ENCODE assay signal across 8 cellular contexts in the genomic region with DNA sequence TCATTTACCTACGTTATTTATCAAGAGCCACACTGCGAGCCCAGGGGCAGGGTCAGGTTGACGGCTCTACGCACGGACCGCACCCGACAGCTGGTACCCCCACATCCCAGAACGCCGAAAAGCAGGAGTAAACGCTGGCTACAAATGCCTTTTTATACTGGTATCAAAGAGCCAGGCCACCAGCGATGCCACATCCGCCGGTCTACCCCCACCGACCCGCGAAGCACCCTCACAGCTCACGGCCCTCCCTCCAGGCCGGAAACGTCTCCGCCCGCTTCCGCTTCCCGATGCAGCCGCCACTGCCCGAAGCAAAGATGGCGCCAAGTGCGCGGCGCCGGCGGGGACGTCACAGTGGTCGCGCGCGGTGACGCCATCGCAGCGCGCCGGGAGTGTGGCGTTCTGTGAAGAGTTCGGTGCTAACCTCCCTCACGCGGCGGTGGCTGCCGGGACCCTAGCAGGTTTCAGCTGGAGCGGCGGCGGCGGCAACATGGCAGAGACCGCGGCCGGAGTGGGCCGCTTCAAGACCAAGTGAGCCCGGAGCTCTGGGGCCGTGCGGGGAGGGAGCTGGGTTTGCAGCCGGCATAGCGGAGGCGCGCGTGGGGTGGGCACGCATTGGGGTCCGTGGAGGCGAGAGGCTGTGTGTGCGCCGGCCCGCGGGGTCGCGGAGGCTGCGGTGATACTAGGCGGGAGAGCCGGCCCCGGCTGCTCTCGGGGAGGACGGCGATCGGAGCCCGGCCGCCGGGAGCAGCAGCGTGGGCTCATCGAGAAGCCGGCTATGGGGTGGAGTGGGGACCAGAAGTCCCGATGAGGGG. TPM values are rescaled to one million over a fixed set of nuclear protein-coding genes. Genes with fewer than 3 reads are reported as not detected.
DNase-seq lines count a peak whose midpoint lies in the region; ATAC-seq and TF ChIP-seq lines count a peak whose summit lies in the region.

A gene (plus strand): TSS at position 376 of the 812 bp plus-strand sequence. CDS start 112 bp downstream, at position 488.

- peaks cover 13% of the 10 kb centered on the region for H3K4me1 Mint-ChIP-seq in activated naive CD8-positive, alpha-beta T cell treated with anti-CD3 and anti-CD28 coated beads, Interleukin-2, amount 10 ng/mL, durations not matched to agents 7 days and 5 days

- peaks cover 7% of the 10 kb centered on the region for H3K36me3 Mint-ChIP-seq in activated naive CD8-positive, alpha-beta T cell treated with anti-CD3 and anti-CD28 coated beads, Interleukin-2, amount 10 ng/mL, durations not matched to agents 7 days and 5 days

- H3K9me2 ChIP-seq in SU-DHL-6 (replicated peaks; ENCODE audit: insufficient read depth, low read length): no peaks in the 10 kb centered on the region

- H3K27me3 ChIP-seq in SU-DHL-6 (ENCODE audit: low read length): no peaks in the 10 kb centered on the region
- H3K27me3 ChIP-seq in ovary: no peaks in the 10 kb centered on the region
- H3K27me3 ChIP-seq in thymus (ENCODE audit: control insufficient read depth, insufficient read depth): no peaks in the 10 kb centered on the region

- intact Hi-C loops in head of caudate nucleus (cut with DNase I) (no loop called here), ovary (cut with DNase I) (no loop called here)

- DNase-seq in NCI-H1092 treated with DMSO at 0.1 percent for 48 hours (lab: John Stamatoyannopoulos, UW) (peak; percentile 91), head of caudate nucleus (peak; percentile 81 to 98 (median 94)), ovary (peak; percentile 90 to 96 (median 93))
- DNase-seq in activated naive CD8-positive, alpha-beta T cell treated with anti-CD3 and anti-CD28 coated beads, Interleukin-2, amount 10 ng/mL, durations not matched to agents 7 days and 5 days: peak; percentile 99

- H3K27me3 Mint-ChIP-seq in activated naive CD8-positive, alpha-beta T cell treated with anti-CD3 and anti-CD28 coated beads, Interleukin-2, amount 10 ng/mL, durations not matched to agents 7 days and 5 days: no peaks in the 10 kb centered on the region

- no peaks in the 10 kb centered on the region; the same call in 1 of the 2 replicates for H4K20me1 ChIP-seq in SU-DHL-6 (ENCODE audit: low read depth, low read length)

- peaks cover 22% of the 10 kb centered on the region for H3K79me2 ChIP-seq in SU-DHL-6 (ENCODE audit: insufficient read depth, low read length)

- POLR2A ChIA-PET in activated naive CD8-positive, alpha-beta T cell treated with anti-CD3 and anti-CD28 coated beads, Interleukin-2, amount 10 ng/mL, durations not matched to agents 7 days and 5 days (lab: Charles Lee): interaction anchor here (0.6 to 4.0 kb wide), 17 partner anchors 9 to 503 kb away, joined by 3 to 37 read pairs (median 6); a partner anchor contains a TSS

- H3K4me3 ChIP-seq in SU-DHL-6 (ENCODE audit: insufficient read depth, low read length, poor library complexity, severe bottlenecking) (peak within 1 kb of the TSS; percentile 99), ovary (peak within 1 kb of the TSS; percentile 100), thymus (ENCODE audit: low read length) (peak within 1 kb of the TSS; percentile 80)

- peak within 1 kb of the TSS; percentile 95 for H3K4me2 ChIP-seq in SU-DHL-6 (ENCODE audit: low read depth, low read length, poor library complexity, severe bottlenecking)

- no peaks in the 10 kb centered on the region for H3K9me3 ChIP-seq in SU-DHL-6 (ENCODE audit: insufficient read depth, low read length)
- H3K9me3 ChIP-seq in ovary: no peaks in the 10 kb centered on the region
- H3K9me3 ChIP-seq in thymus (ENCODE audit: control insufficient read depth): no peaks in the 10 kb centered on the region

- peak; percentile 92 for TF ChIP-seq POLR2A in GM10847 (IDR thresholded peaks at IDR 0.05; ENCODE audit: extremely low read depth, insufficient read length)
- TF ChIP-seq POLR2A in ovary (IDR thresholded peaks at IDR 0.05): peak; percentile 95

- H3K36me3 ChIP-seq in SU-DHL-6 (ENCODE audit: low read length) (no peaks in the 10 kb centered on the region), ovary (no peaks in the 10 kb centered on the region), thymus (ENCODE audit: control insufficient read depth, insufficient read depth) (peaks cover 30% of the 10 kb centered on the region)

- peaks cover 10% of the 10 kb centered on the region for H3K4me1 ChIP-seq in ovary (ENCODE audit: insufficient read depth)
- peaks cover 7% of the 10 kb centered on the region for H3K4me1 ChIP-seq in thymus (ENCODE audit: control insufficient read depth, insufficient read depth, low read length)

- H3F3A ChIP-seq in SU-DHL-6 (ENCODE audit: insufficient read depth): peaks cover 5% of the 10 kb centered on the region; the same call in 1 of the 2 replicates

- TF ChIP-seq CTCF in SU-DHL-6 (IDR thresholded peaks at IDR 0.05; ENCODE audit: insufficient read depth, low read length, poor library complexity, severe bottlenecking): no peak
- TF ChIP-seq CTCF in ovary (IDR thresholded peaks at IDR 0.05): peak in 1 of 3 donors; percentile 40

- TF ChIP-seq EP300 in ovary (IDR thresholded peaks at IDR 0.05): no peak

- peak within 1 kb of the TSS; percentile 69 for H3K27ac ChIP-seq in SU-DHL-6 (ENCODE audit: low read depth, low read length)
- peak within 1 kb of the TSS; percentile 63 to 83 for H3K27ac ChIP-seq in ovary
- H3K27ac ChIP-seq in thymus (ENCODE audit: low read depth): peak within 1 kb of the TSS; percentile 84

- peak within 1 kb of the TSS; percentile 83 for H2AFZ ChIP-seq in SU-DHL-6 (ENCODE audit: low read depth, low read length, severe bottlenecking)

- ATAC-seq in HG02610 (IDR thresholded peaks at IDR 0.05; ENCODE audit: unreplicated experiment): peak; percentile 75
- peak; percentile 93 for ATAC-seq in activated naive CD8-positive, alpha-beta T cell treated with anti-CD3 and anti-CD28 coated beads, Interleukin-2, amount 10 ng/mL, durations not matched to agents 7 days and 5 days (ENCODE audit: low read depth)

- H3K9ac ChIP-seq in SU-DHL-6 (ENCODE audit: low read length): peak within 1 kb of the TSS; percentile 99

- H3K27ac Mint-ChIP-seq in activated naive CD8-positive, alpha-beta T cell treated with anti-CD3 and anti-CD28 coated beads, Interleukin-2, amount 10 ng/mL, durations not matched to agents 7 days and 5 days: peak within 1 kb of the TSS; percentile 99

- no peaks in the 10 kb centered on the region for H3K9me3 Mint-ChIP-seq in activated naive CD8-positive, alpha-beta T cell treated with anti-CD3 and anti-CD28 coated beads, Interleukin-2, amount 10 ng/mL, durations not matched to agents 7 days and 5 days

- WGBS in ovary, 3 donors: 0 to 1% (median 0%) methylated on average over 74 to 87 of the region's 87 CpGs
- under 1% methylated on average over 87 of the region's 87 CpGs for WGBS in thymus

- peak within 1 kb of the TSS; percentile 96 for H3K4me3 Mint-ChIP-seq in activated naive CD8-positive, alpha-beta T cell treated with anti-CD3 and anti-CD28 coated beads, Interleukin-2, amount 10 ng/mL, durations not matched to agents 7 days and 5 days

RNA-seq across cellular contexts. Expression of the gene that starts here (rescaled TPM):
- total RNA-seq in activated naive CD8-positive, alpha-beta T cell treated with anti-CD3 and anti-CD28 coated beads, Interleukin-2, amount 10 ng/mL, durations not matched to agents 7 days and 5 days: 10 to 100 TPM; 29.4 to 30.7 TPM
- 10 to 100 TPM; 28.9 to 48.0 (median 31.0) TPM for total RNA-seq in ovary
- polyA plus RNA-seq in ovary (10 to 100 TPM in 1 of 2 donors, 1 to 10 TPM in 1; 2.1 to 40.6 TPM), thymus (52.3 TPM)

Comparison
In these comparisons a context has a peak if more than half of its experiments do, and no peak if none do; other contexts are left out.
1. Peak in every context shown above with its lines: DNase-seq, ATAC-seq, H3K4me3 ChIP-seq and H3K27ac ChIP-seq.